Comparison of ENCODE assay signal across 8 cellular contexts in the genomic region with DNA sequence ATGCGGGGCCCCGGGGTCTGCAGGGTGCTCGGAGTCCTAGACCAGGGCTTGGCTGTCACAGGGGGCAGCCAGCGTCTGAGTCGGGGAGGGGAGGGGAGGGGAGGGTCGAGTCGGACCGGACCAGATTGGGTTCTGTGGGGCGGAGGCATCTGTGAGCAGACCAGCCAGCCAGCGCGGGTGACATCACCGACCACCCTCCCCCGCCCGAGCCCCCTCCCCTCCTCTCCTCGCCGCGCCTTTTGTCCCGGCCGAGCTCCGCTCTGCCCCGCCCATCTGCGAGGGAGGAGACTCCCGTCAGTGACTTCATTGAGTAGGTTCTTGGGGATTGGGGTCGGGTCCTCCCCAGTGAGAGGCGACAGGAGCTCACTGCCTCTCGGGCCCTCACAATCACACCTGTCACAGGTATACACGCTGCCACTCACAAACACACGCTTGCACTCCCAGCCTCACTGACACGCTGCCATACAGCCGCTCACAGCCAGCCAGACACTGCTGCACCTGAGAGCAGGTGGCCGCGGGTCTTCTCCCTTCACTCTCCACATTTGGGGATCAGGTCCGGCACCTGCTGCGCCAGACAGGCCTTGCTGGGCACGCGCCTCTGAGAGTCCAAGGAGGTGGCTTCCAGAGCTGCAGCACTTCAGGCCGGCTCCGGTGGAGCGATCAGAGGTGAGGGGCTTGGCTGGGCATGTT. TPM values are rescaled to one million over a fixed set of nuclear protein-coding genes. Genes with fewer than 3 reads are reported as not detected.
DNase-seq lines count a peak whose midpoint lies in the region; ATAC-seq and TF ChIP-seq lines count a peak whose summit lies in the region.

No MANE protein-coding gene starts in this region.

- peak overlapping the region; percentile 85 for H3K9ac ChIP-seq in iPS-18a (ENCODE audit: low read length)

- TF ChIP-seq POLR2A in Raji (IDR thresholded peaks at IDR 0.05; ENCODE audit: insufficient read depth, low read depth, low read length), result 0 out of 2 replicates have a peak, but pooled peaks have one; percentile 9

- ATAC-seq in sciatic nerve (no peak), GM18861 (IDR thresholded peaks at IDR 0.05; ENCODE audit: unreplicated experiment) (no peak)

- H3K36me3 ChIP-seq in BE2C, result no peaks in the 10 kb centered on the region
- H3K36me3 ChIP-seq in HAP-1 (replicated peaks), result no peaks in the 10 kb centered on the region
- no peaks in the 10 kb centered on the region for H3K36me3 ChIP-seq in brain microvascular endothelial cell (replicated peaks)
- H3K36me3 ChIP-seq in iPS-18a (ENCODE audit: control insufficient read depth, low read depth, low read length), result peaks cover 6% of the 10 kb centered on the region

- H3K27ac ChIP-seq in brain microvascular endothelial cell (peak overlapping the region; percentile 59), iPS-18a (ENCODE audit: low read length) (peak overlapping the region; percentile 66)

- intact Hi-C loops in sciatic nerve (cut with DNase I), result loop anchor here (10.0 kb wide), 1 partner anchor 85 kb away; the partner anchor contains the start of genes FANCG and VCP

- H3K4me3 ChIP-seq in BE2C (ENCODE audit: low read depth, low read length) (peak overlapping the region; percentile 82), HAP-1 (peak overlapping the region; percentile 63), brain microvascular endothelial cell (ENCODE audit: low read depth, low read length) (peak overlapping the region; percentile 83), iPS-18a (ENCODE audit: low read length) (peak overlapping the region; percentile 74)

- in situ Hi-C loops in HAP-1 (cut with MboI; ENCODE audit: low sequenced_read_pairs) (no loop called here), brain microvascular endothelial cell (cut with HindIII; ENCODE audit: low pct_ligation_motif_present, low sequenced_read_pairs) (no loop called here)

- peaks cover 47% of the 10 kb centered on the region for H3K4me1 ChIP-seq in BE2C
- H3K4me1 ChIP-seq in HAP-1, result peaks cover 8% of the 10 kb centered on the region
- H3K4me1 ChIP-seq in iPS-18a (ENCODE audit: control insufficient read depth, low read depth, low read length), result peaks cover 38% of the 10 kb centered on the region

- DNase-seq in BE2C (peak; percentile 74), HAP-1 (ENCODE audit: low spot score in 2 of 2) (peak; percentile 44 to 80), brain microvascular endothelial cell (no peak), sciatic nerve (ENCODE audit: low spot score) (peak; percentile 78), GM20000 (ENCODE audit: low spot score) (no peak)

- TF ChIP-seq CTCF in BE2C (IDR thresholded peaks at IDR 0.05; ENCODE audit: low read depth, low read length), result no peak
- no peak for TF ChIP-seq CTCF in brain microvascular endothelial cell (IDR thresholded peaks at IDR 0.05; ENCODE audit: low read depth, low read length, missing control alignments)
- TF ChIP-seq CTCF in GM20000 (IDR thresholded peaks at IDR 0.05; ENCODE audit: extremely low read depth, missing control alignments), result no peak

- H3K9me3 ChIP-seq in BE2C (no peaks in the 10 kb centered on the region), HAP-1 (no peaks in the 10 kb centered on the region), iPS-18a (ENCODE audit: control insufficient read depth, low read depth, low read length) (no peaks in the 10 kb centered on the region)

- H3K27me3 ChIP-seq in BE2C, result no peaks in the 10 kb centered on the region
- no peaks in the 10 kb centered on the region for H3K27me3 ChIP-seq in HAP-1 (ENCODE audit: low read depth)
- H3K27me3 ChIP-seq in brain microvascular endothelial cell (replicated peaks), result no peaks in the 10 kb centered on the region
- H3K27me3 ChIP-seq in iPS-18a (ENCODE audit: control insufficient read depth, insufficient read depth, low read length), result no peaks in the 10 kb centered on the region

RNA-seq across cellular contexts. Expression of gene DNAJB5, which starts 0.5 kb away (rescaled TPM):
- polyA plus RNA-seq in BE2C (2012; ENCODE audit: insufficient read depth, insufficient read length, low read depth), result 12.4 TPM
- total RNA-seq in sciatic nerve, result 10.6 TPM

RNA-seq across cellular contexts. Expression of gene PHF24, which starts 32.0 kb away (rescaled TPM):
- polyA plus RNA-seq in BE2C (2012; ENCODE audit: insufficient read depth, insufficient read length, low read depth), result not detected
- 0.45 TPM for total RNA-seq in sciatic nerve

Comparison
In these comparisons a context has a peak if more than half of its experiments do, and no peak if none do; other contexts are left out.
1. DNase-seq: peak in BE2C (single experiment), HAP-1 (2 of 2) and sciatic nerve (single experiment); none in brain microvascular endothelial cell (single experiment) and GM20000 (single experiment).
2. Peak in every context shown above with its lines, with median percentiles within 50 percentile points of each other: H3K4me3 ChIP-seq.